In genomic region chr1:11059990-11060948, GRCh38 we compare ENCODE assay signal across 8 cellular contexts. TPM values are rescaled to one million over a fixed set of nuclear protein-coding genes. Genes with fewer than 3 reads are reported as not detected.
DNase-seq lines count a peak whose midpoint lies in the region; ATAC-seq, FAIRE-seq and TF ChIP-seq lines count a peak whose summit lies in the region.

Gene SRM, minus strand, starts transcription at chr1:11060018. Its CDS starts 75 bp downstream, at chr1:11059943.

- TF ChIP-seq POLR2A in H1 (IDR thresholded peaks at IDR 0.05; ENCODE audit: control extremely low read depth in 1 of 2, low read depth in 2 of 2, low read length in 2 of 2) = peak in 1 of 2 experiments; percentile 18; a peak in 1 of 3 replicates

- no peak within 1 kb of the TSS for H3K23ac ChIP-seq in H1 (ENCODE audit: insufficient read length)
- H3K23ac ChIP-seq in mesendoderm (ENCODE audit: low read length) = peak within 1 kb of the TSS; percentile 94

- H3K27me3 ChIP-seq in H1 (replicated peaks in 1 of 4; ENCODE audit: control insufficient read depth in 3 of 4, extremely low read depth in 1 of 4, insufficient read depth in 3 of 4, low read length in 3 of 4) = no peaks in the 10 kb centered on the region
- H3K27me3 ChIP-seq in mesendoderm (ENCODE audit: insufficient read depth, low read length, poor library complexity) = no peaks in the 10 kb centered on the region

- no peak within 1 kb of the TSS for H2AK5ac ChIP-seq in H1 (ENCODE audit: low read depth, low read length)
- H2AK5ac ChIP-seq in mesendoderm (ENCODE audit: low read length) = no peak within 1 kb of the TSS

- peaks cover 23% of the 10 kb centered on the region for H3K36me3 Mint-ChIP-seq in activated CD8-positive, alpha-beta memory T cell treated with anti-CD3 and anti-CD28 coated beads, Interleukin-2, amount 10 ng/mL, durations not matched to agents 7 days and 5 days

- TF ChIP-seq EP300 in H1 (IDR thresholded peaks at IDR 0.05; ENCODE audit: borderline replicate concordance in 1 of 2, low read depth in 2 of 2, low read length in 2 of 2) = no peak

- H4K91ac ChIP-seq in H1 (replicated peaks; ENCODE audit: insufficient read length, low read length) = peak within 1 kb of the TSS; percentile 58

- H3K4me3 Mint-ChIP-seq in activated CD8-positive, alpha-beta memory T cell treated with anti-CD3 and anti-CD28 coated beads, Interleukin-2, amount 10 ng/mL, durations not matched to agents 7 days and 5 days = peak within 1 kb of the TSS; percentile 90

- peaks cover 8 to 28% (median 14%) of the 10 kb centered on the region in 4 experiments; a peak in 7 of 8 replicates for H3K36me3 ChIP-seq in H1 (ENCODE audit: control insufficient read depth in 2 of 4, insufficient read depth in 4 of 4, low read length in 3 of 4)
- H3K36me3 ChIP-seq in mesendoderm (ENCODE audit: control insufficient read depth, insufficient read depth, low read length) = peaks cover 15% of the 10 kb centered on the region

- H3K4me3 ChIP-seq in H1 (ENCODE audit: extremely low read depth in 1 of 4, insufficient read depth in 2 of 4, low read depth in 3 of 4, low read length in 4 of 4) (peak within 1 kb of the TSS; percentile 79 to 98 (median 86)), mesendoderm (ENCODE audit: low read length) (peak within 1 kb of the TSS; percentile 72)

- peak within 1 kb of the TSS; percentile 83 for H3K27ac ChIP-seq in H1 (ENCODE audit: low read depth, low read length)
- peak within 1 kb of the TSS; percentile 53 for H3K27ac ChIP-seq in mesendoderm (ENCODE audit: low read depth, low read length)

- no peak within 1 kb of the TSS for H2BK20ac ChIP-seq in H1 (ENCODE audit: low read length)

- H2BK5ac ChIP-seq in H1 (ENCODE audit: low read depth, low read length) = peak within 1 kb of the TSS; percentile 82; the same call in 1 of the 2 replicates
- no peak within 1 kb of the TSS for H2BK5ac ChIP-seq in mesendoderm (ENCODE audit: low read length)

- H4K20me1 ChIP-seq in H1 (replicated peaks in 1 of 2; ENCODE audit: control insufficient read depth in 1 of 2, insufficient read depth in 2 of 2, low read length in 2 of 2) = peaks cover 0 to 5% of the 10 kb centered on the region in 2 experiments

- H3K23me2 ChIP-seq in H1 (ENCODE audit: low read depth, low read length) = peaks cover 14% of the 10 kb centered on the region

- POLR2A ChIA-PET in H1 (lab: Charles Lee; ENCODE audit: partially characterized antibody) = interaction anchor here (1.0 to 6.5 kb wide), 13 partner anchors 8 to 203 kb away, joined by 3 to 44 read pairs (median 4); partner anchors contain the start of genes EXOSC10 and TARDBP

- H3K4me1 ChIP-seq in H1 (replicated peaks in 1 of 4; ENCODE audit: control insufficient read depth in 3 of 4, insufficient read depth in 4 of 4, low read length in 3 of 4) (peaks cover 0 to 12% (median 3%) of the 10 kb centered on the region in 4 experiments; a peak in 4 of 7 replicates), mesendoderm (ENCODE audit: control insufficient read depth, low read depth, low read length) (peaks cover 2% of the 10 kb centered on the region)

- H4K5ac ChIP-seq in H1 (ENCODE audit: insufficient read length, low read depth, low read length) (peak within 1 kb of the TSS; percentile 65), mesendoderm (ENCODE audit: low read length) (no peak within 1 kb of the TSS)

- peak within 1 kb of the TSS; percentile 38 for H3K56ac ChIP-seq in H1 (replicated peaks; ENCODE audit: insufficient read length, low read depth, low read length)
- peak within 1 kb of the TSS; percentile 97 for H3K56ac ChIP-seq in mesendoderm (ENCODE audit: low read length)

- peaks cover 61% of the 10 kb centered on the region for H3K4me1 Mint-ChIP-seq in activated CD8-positive, alpha-beta memory T cell treated with anti-CD3 and anti-CD28 coated beads, Interleukin-2, amount 10 ng/mL, durations not matched to agents 7 days and 5 days

- H3K79me2 ChIP-seq in H1 (ENCODE audit: control insufficient read depth in 1 of 2, insufficient read depth in 2 of 2, low read length in 2 of 2) (peaks cover 0 to 16% of the 10 kb centered on the region in 2 experiments; a peak in 2 of 4 replicates), mesendoderm (ENCODE audit: control insufficient read depth, insufficient read depth, low read length) (peaks cover 11% of the 10 kb centered on the region)

- CTCF ChIA-PET in activated CD8-positive, alpha-beta memory T cell treated with anti-CD3 and anti-CD28 coated beads, Interleukin-2, amount 10 ng/mL, durations not matched to agents 7 days and 5 days (lab: Charles Lee) = interaction anchor here (0.6 to 6.8 kb wide), 13 partner anchors 9 to 590 kb away, joined by 3 to 75 read pairs (median 4); partner anchors contain the start of gene EXOSC10
- CTCF ChIA-PET in H1 (lab: Charles Lee; ENCODE audit: partially characterized antibody) = interaction anchor here (0.6 to 8.6 kb wide), 12 partner anchors 9 to 1451 kb away, joined by 3 to 115 read pairs (median 4); no protein-coding TSS in a partner anchor

- no peak within 1 kb of the TSS for H2BK120ac ChIP-seq in H1 (replicated peaks; ENCODE audit: low read depth, low read length)
- H2BK120ac ChIP-seq in mesendoderm (ENCODE audit: low read depth, low read length) = no peak within 1 kb of the TSS

- H3K18ac ChIP-seq in H1 (ENCODE audit: extremely low read depth, low read length) (peak within 1 kb of the TSS; percentile 90), mesendoderm (ENCODE audit: low read length) (peak within 1 kb of the TSS; percentile 81)

- H3K14ac ChIP-seq in H1 (ENCODE audit: insufficient read length) = no peak within 1 kb of the TSS

- H3K27ac Mint-ChIP-seq in activated CD8-positive, alpha-beta memory T cell treated with anti-CD3 and anti-CD28 coated beads, Interleukin-2, amount 10 ng/mL, durations not matched to agents 7 days and 5 days = peak within 1 kb of the TSS; percentile 93

- H3K79me1 ChIP-seq in H1 (ENCODE audit: low read depth, low read length) = peaks cover 9% of the 10 kb centered on the region
- peaks cover 5% of the 10 kb centered on the region for H3K79me1 ChIP-seq in mesendoderm (ENCODE audit: low read length)

- peak within 1 kb of the TSS; percentile 19 for H3K4ac ChIP-seq in H1 (replicated peaks; ENCODE audit: insufficient read length, low read depth, low read length)
- H3K4ac ChIP-seq in mesendoderm (ENCODE audit: low read depth, low read length) = peak within 1 kb of the TSS; percentile 92

- no peak within 1 kb of the TSS for H2BK12ac ChIP-seq in H1 (ENCODE audit: low read depth, low read length)

- H3K9me3 Mint-ChIP-seq in activated CD8-positive, alpha-beta memory T cell treated with anti-CD3 and anti-CD28 coated beads, Interleukin-2, amount 10 ng/mL, durations not matched to agents 7 days and 5 days (ENCODE audit: low read depth) = no peaks in the 10 kb centered on the region

- H3K9ac ChIP-seq in H1 (replicated peaks in 1 of 4; ENCODE audit: extremely low read depth in 1 of 4, low read depth in 3 of 4, low read length in 3 of 4) (peak within 1 kb of the TSS; percentile 81 to 90 (median 88)), mesendoderm (ENCODE audit: low read length) (peak within 1 kb of the TSS; percentile 94)

- peak in 2 of 3 experiments; percentile 35 to 43; a peak in 3 of 4 replicates for TF ChIP-seq CTCF in H1 (IDR thresholded peaks at IDR 0.05; ENCODE audit: control extremely low read depth in 1 of 3, insufficient read depth in 1 of 3, low read depth in 1 of 3, low read length in 3 of 3)

- no peaks in the 10 kb centered on the region for H3K9me3 ChIP-seq in H1 (ENCODE audit: insufficient read depth in 2 of 2, low read depth in 1 of 2, low read length in 1 of 2)

- TF ChIP-seq RAD21 in H1 (IDR thresholded peaks at IDR 0.05 in 1 of 2, conservative IDR thresholded peaks at IDR 0.05 in 1 of 2; ENCODE audit: low read depth in 2 of 2, low read length in 2 of 2) = peak in 1 of 2 experiments; percentile 25; a peak in 1 of 4 replicates

- no peaks in the 10 kb centered on the region for H3K27me3 Mint-ChIP-seq in activated CD8-positive, alpha-beta memory T cell treated with anti-CD3 and anti-CD28 coated beads, Interleukin-2, amount 10 ng/mL, durations not matched to agents 7 days and 5 days

- no peak within 1 kb of the TSS for H2BK15ac ChIP-seq in H1 (ENCODE audit: low read length)
- H2BK15ac ChIP-seq in mesendoderm (replicated peaks; ENCODE audit: low read depth) = no peak within 1 kb of the TSS

- peak within 1 kb of the TSS; percentile 99 for H4K8ac ChIP-seq in H1 (ENCODE audit: extremely low read depth, insufficient read depth, low read length)
- H4K8ac ChIP-seq in mesendoderm (ENCODE audit: low read depth, low read length) = peak within 1 kb of the TSS; percentile 2

- peak; percentile 91 for DNase-seq in COLO829 (ENCODE audit: low spot score)
- peak; percentile 86 for DNase-seq in HT1080 (ENCODE audit: low read depth)
- DNase-seq in NOMO-1 treated with dmso at 0.1 percent for 144 hours (lab: John Stamatoyannopoulos, UW; ENCODE audit: unreplicated experiment) = peak; percentile 87
- DNase-seq in activated CD8-positive, alpha-beta memory T cell treated with anti-CD3 and anti-CD28 coated beads, Interleukin-2, amount 10 ng/mL, durations not matched to agents 7 days and 5 days = peak; percentile 92
- peak in 1 of 2 experiments; percentile 90 for DNase-seq in H1 (ENCODE audit: low read depth in 1 of 2, low spot score in 2 of 2)
- DNase-seq in mesendoderm = peak; percentile 93
- DNase-seq in stimulated activated CD8-positive, alpha-beta memory T cell treated with anti-CD3 and anti-CD28 coated beads, Interleukin-12 subunit alpha, Interleukin-12 subunit beta, amount 100 ng/mL, for 4 hours (ENCODE audit: low read depth) = peak; percentile 89

- FAIRE-seq in H1 (lab: Jason Lieb, UNC) = no peak

- H2AFZ ChIP-seq in H1 (ENCODE audit: low read length) = peak within 1 kb of the TSS; percentile 65

- H3K4me2 ChIP-seq in H1 (ENCODE audit: insufficient read depth in 1 of 2, low read depth in 2 of 2, low read length in 2 of 2) (peak within 1 kb of the TSS; percentile 94 to 97), mesendoderm (ENCODE audit: low read length) (peak within 1 kb of the TSS; percentile 88)

- ATAC-seq in GM21360 (IDR thresholded peaks at IDR 0.05; ENCODE audit: unreplicated experiment) = peak; percentile 86
- peak; percentile 94 for ATAC-seq in activated CD8-positive, alpha-beta memory T cell treated with anti-CD3 and anti-CD28 coated beads, Interleukin-2, amount 10 ng/mL, durations not matched to agents 7 days and 5 days

- WGBS in H1 (ENCODE audit: extremely low coverage in 1 of 2, insufficient coverage in 1 of 2, insufficient read length in 1 of 2, insufficient replicate concordance in 2 of 2, low coverage in 1 of 2, low lambda C conversion rate in 2 of 2, missing lambda C conversion rate in 1 of 2), 2 experiments = 3% methylated on average over 33 of the region's 81 CpGs; no CpG with 5 or more reads in 1 of the 2 experiments
- no CpG with 5 or more reads among the region's 81 CpGs for WGBS in mesendoderm (ENCODE audit: extremely low coverage, insufficient coverage, low lambda C conversion rate)

RNA-seq across cellular contexts. Expression of gene SRM, which starts in this region (rescaled TPM):
- 75.6 and 155 TPM in 2 replicates for total RNA-seq in HT1080 (2014; rRNA removed; shearing (Covaris generic))
- 227 and 258 TPM in 2 replicates for polyA plus RNA-seq in HT1080 (2015; cell fraction: cytosol; rRNA removed)
- 53.1 and 54.8 TPM in 2 replicates for polyA plus RNA-seq in HT1080 (2015; cell fraction: nucleus; rRNA removed)
- total RNA-seq in activated CD8-positive, alpha-beta memory T cell treated with anti-CD3 and anti-CD28 coated beads, Interleukin-2, amount 10 ng/mL, durations not matched to agents 7 days and 5 days = 100 to 1,000 TPM; 136 to 150 TPM
- total RNA-seq in H1 (2021; fragmentation: NEBNext Ultra II Directional; extraction: Animal tissue kit (Norgen Biotek cat#: 25700)) = 206 and 208 TPM in 2 replicates
- 110 and 182 TPM in 2 replicates for polyA plus RNA-seq in H1 (2011; rRNA removed)
- 94.1 TPM for polyA plus RNA-seq in H1 (2011; cell fraction: cytosol; rRNA removed)
- polyA plus RNA-seq in H1 (2011; cell fraction: nucleus; rRNA removed) = 133 TPM
- 123 to 274 TPM (median 235 TPM) in 4 replicates for polyA plus RNA-seq in H1 (2012, experiment 1 of 2)
- polyA plus RNA-seq in H1 (2012, experiment 2 of 2) = 289 TPM
- 291 TPM for polyA plus RNA-seq in H1 (2013, experiment 1 of 2)
- 264 TPM for polyA plus RNA-seq in H1 (2013, experiment 2 of 2)
- 78.0 and 108 TPM in 2 replicates for polyA minus RNA-seq in H1 (2011; rRNA and poly(A)+ RNA removed)
- 134 TPM for polyA minus RNA-seq in H1 (2011; cell fraction: cytosol; rRNA and poly(A)+ RNA removed)
- polyA minus RNA-seq in H1 (2011; cell fraction: nucleus; rRNA and poly(A)+ RNA removed) = 86.5 TPM
- 484 TPM for polyA plus RNA-seq in mesendoderm (2013, experiment 1 of 2)
- 453 TPM for polyA plus RNA-seq in mesendoderm (2013, experiment 2 of 2)
